Comparison of ENCODE assay signal across 8 cellular contexts in genomic region chr12:104177663-104178501, GRCh38. TPM values are rescaled to one million over a fixed set of nuclear protein-coding genes. Genes with fewer than 3 reads are reported as not detected.
DNase-seq lines count a peak whose midpoint lies in the region; ATAC-seq lines count a peak whose summit lies in the region.

No MANE protein-coding gene starts in this region.

- no peak overlapping the region for H3K27ac ChIP-seq in SJCRH30

- no peak overlapping the region for H3K4me3 ChIP-seq in SJCRH30

- H3K27me3 ChIP-seq in SJCRH30 = no peaks in the 10 kb centered on the region

- H3K4me1 ChIP-seq in SJCRH30 = no peaks in the 10 kb centered on the region

- no peak for ATAC-seq in HG03460 (IDR thresholded peaks at IDR 0.05; ENCODE audit: unreplicated experiment)
- ATAC-seq in HG03432 (IDR thresholded peaks at IDR 0.05; ENCODE audit: unreplicated experiment) = no peak
- no peak for ATAC-seq in GM19452 (IDR thresholded peaks at IDR 0.05; ENCODE audit: unreplicated experiment)

- H3K36me3 ChIP-seq in SJCRH30 = no peaks in the 10 kb centered on the region

- peak; percentile 28 for DNase-seq in HK-2 (ENCODE audit: unreplicated experiment)
- DNase-seq in SJCRH30 = peak; percentile 20 to 49
- DNase-seq in fibroblast of gingiva (ENCODE audit: low read depth) = peak; percentile 96
- DNase-seq in pons (ENCODE audit: low spot score) = peak; percentile 8
- DNase-seq in ecto neural progenitor cell (ENCODE audit: low spot score) = no peak

- H3K9me3 ChIP-seq in SJCRH30 (replicated peaks) = no peaks in the 10 kb centered on the region

RNA-seq across cellular contexts. Expression of gene TXNRD1, which starts 37.7 kb away (rescaled TPM):
- total RNA-seq in SJCRH30 (2014; rRNA removed; shearing (Covaris generic)) = 70.0 and 72.8 TPM in 2 replicates

RNA-seq across cellular contexts. Expression of gene NFYB, which starts 39.9 kb away (rescaled TPM):
- 33.3 and 38.4 TPM in 2 replicates for total RNA-seq in SJCRH30 (2014; rRNA removed; shearing (Covaris generic))
